ENCODE assay signal across 17 cellular contexts in the genomic region with DNA sequence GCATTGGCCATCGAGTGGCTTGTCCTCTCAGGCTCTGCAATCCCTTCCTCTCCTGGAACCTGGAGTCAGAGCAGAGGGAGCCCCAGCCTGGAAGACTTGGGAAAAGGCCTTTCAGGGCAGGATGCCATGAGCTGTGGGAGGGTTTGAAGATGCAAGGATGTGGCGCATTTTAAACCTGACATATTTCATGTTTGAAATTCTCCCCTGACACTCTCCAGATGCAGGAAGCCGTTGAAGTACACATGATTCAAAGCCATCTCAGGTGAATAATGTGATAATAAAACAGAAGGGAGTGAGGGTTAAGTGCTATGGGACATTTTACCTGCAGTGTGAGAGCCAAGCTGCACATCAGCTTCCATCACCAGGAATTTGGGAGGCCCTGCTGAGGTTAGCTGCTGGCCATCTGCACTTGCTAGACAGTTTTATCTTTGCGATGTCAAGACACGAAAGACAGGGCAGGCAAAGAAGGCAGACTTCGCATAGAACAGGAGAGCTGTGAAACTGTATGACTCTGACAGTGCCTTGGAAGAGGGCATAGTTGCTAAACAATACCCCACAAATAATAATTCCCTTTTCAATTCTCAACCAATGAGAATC.
DNase-seq lines count a peak whose midpoint lies in the region; ATAC-seq and TF ChIP-seq lines count a peak whose summit lies in the region.
"Had no signal": no experiment of that assay in that cellular context is flagged by ENCODE, and none has a peak within 500 bp of the region (broad histone marks: within the 10 kb centered on the region; RNA-seq: fewer than 3 reads in every experiment).

No MANE protein-coding gene starts in this region.

- no peaks in the 10 kb centered on the region for H3K9me3 ChIP-seq in SK-N-SH
- H3K9me3 ChIP-seq in esophagus muscularis mucosa = no peaks in the 10 kb centered on the region
- no peaks in the 10 kb centered on the region for H3K9me3 ChIP-seq in upper lobe of right lung
- H3K9me3 ChIP-seq: BLaER1, Caco-2 had no signal

- H3K36me3 Mint-ChIP-seq in mesothelial cell of epicardium = no peaks in the 10 kb centered on the region
- no peaks in the 10 kb centered on the region for H3K36me3 Mint-ChIP-seq in immature natural killer cell
- H3K36me3 Mint-ChIP-seq: CD8-positive, alpha-beta memory T cell had no signal

- H3K9ac ChIP-seq in SK-N-SH = no peak overlapping the region
- H3K9ac ChIP-seq: BLaER1 had no signal

- 59% methylated on average over 5 of the region's 6 CpGs for WGBS in SK-N-SH (ENCODE audit: low lambda C conversion rate)
- 58% methylated on average over 5 of the region's 6 CpGs for WGBS in esophagus muscularis mucosa

- no peak for TF ChIP-seq POLR2A in esophagus muscularis mucosa (IDR thresholded peaks at IDR 0.05; ENCODE audit: low read depth)

- no peaks in the 10 kb centered on the region for H4K20me1 ChIP-seq in SK-N-SH (ENCODE audit: insufficient read depth)
- H4K20me1 ChIP-seq: BLaER1 had no signal

- ATAC-seq in SK-N-SH treated with all-trans-retinoic acid at 6 μM for 48 hours = no peak
- ATAC-seq in upper lobe of right lung = no peak
- no peak for ATAC-seq in GM19397 (IDR thresholded peaks at IDR 0.05; ENCODE audit: unreplicated experiment)
- ATAC-seq: GM23338 had no signal

- H3F3A ChIP-seq in SK-N-SH (replicated peaks; ENCODE audit: insufficient read depth) = no peaks in the 10 kb centered on the region

- no peak for TF ChIP-seq RAD21 in SK-N-SH (IDR thresholded peaks at IDR 0.05; ENCODE audit: low read length)

- intact Hi-C loops in esophagus muscularis mucosa (cut with DNase I) (no loop called here), upper lobe of right lung (cut with DNase I) (no loop called here)

- CTCF ChIA-PET in SK-N-SH (lab: Yijun Ruan, JAX) = interaction anchor here (0.8 to 1.6 kb wide), 2 partner anchors 58 to 116 kb away, joined by 4 read pairs; no protein-coding TSS in a partner anchor

- DNase-seq in SK-N-SH (no peak), esophagus muscularis mucosa (ENCODE audit: extremely low spot score) (peak; percentile 88), mesothelial cell of epicardium (ENCODE audit: low spot score in 2 of 2, unreplicated experiment in 2 of 2) (no peak), upper lobe of right lung (no peak), immature natural killer cell (no peak)
- DNase-seq: AML-193; Caco-2; CD8-positive, alpha-beta memory T cell; DND-41; GF-D8; H7 had no signal

- H2AFZ ChIP-seq in SK-N-SH (ENCODE audit: low read depth) = no peak overlapping the region
- H2AFZ ChIP-seq: GM23338 had no signal

- no peaks in the 10 kb centered on the region for H3K79me2 ChIP-seq in SK-N-SH (ENCODE audit: insufficient read depth)

- peaks cover 5 to 23% of the 10 kb centered on the region in 2 experiments; a peak in 2 of 4 replicates for H3K4me1 ChIP-seq in SK-N-SH (ENCODE audit: control insufficient read depth in 1 of 2, insufficient read depth in 2 of 2, low read depth in 1 of 2, low read length in 1 of 2)
- no peaks in the 10 kb centered on the region for H3K4me1 ChIP-seq in esophagus muscularis mucosa
- no peaks in the 10 kb centered on the region for H3K4me1 ChIP-seq in upper lobe of right lung
- H3K4me1 ChIP-seq: BLaER1, Caco-2 had no signal

- H3K27me3 ChIP-seq in SK-N-SH (ENCODE audit: insufficient read depth) (no peaks in the 10 kb centered on the region), esophagus muscularis mucosa (no peaks in the 10 kb centered on the region), upper lobe of right lung (no peaks in the 10 kb centered on the region)
- H3K27me3 ChIP-seq: BLaER1 had no signal

- H3K4me1 Mint-ChIP-seq in mesothelial cell of epicardium (peaks cover 10% of the 10 kb centered on the region), immature natural killer cell (no peaks in the 10 kb centered on the region)
- H3K4me1 Mint-ChIP-seq: CD8-positive, alpha-beta memory T cell; GM23338 had no signal

- no peak overlapping the region; the same call in 1 of the 2 replicates for H3K4me2 ChIP-seq in SK-N-SH
- H3K4me2 ChIP-seq: BLaER1, GM23338 had no signal

- POLR2A ChIA-PET in SK-N-SH (lab: Yijun Ruan, JAX) = no interaction called here

- H3K27ac ChIP-seq in SK-N-SH (ENCODE audit: low read depth in 2 of 2, low read length in 1 of 2) (no peak overlapping the region; a peak in 1 of 4 replicates), esophagus muscularis mucosa (replicated peaks in 1 of 4) (no peak overlapping the region), upper lobe of right lung (no peak overlapping the region)
- H3K27ac ChIP-seq: 22Rv1, BLaER1, HL-60 had no signal

- H3K9me3 Mint-ChIP-seq in mesothelial cell of epicardium (no peaks in the 10 kb centered on the region), immature natural killer cell (peaks cover 0 to 2% (median 0%) of the 10 kb centered on the region in 6 donors)

- peak overlapping the region; percentile 54 for H3K27ac Mint-ChIP-seq in mesothelial cell of epicardium
- H3K27ac Mint-ChIP-seq in immature natural killer cell = no peak overlapping the region
- H3K27ac Mint-ChIP-seq: CD8-positive, alpha-beta memory T cell; GM23338 had no signal

- H3K4me3 ChIP-seq in SK-N-SH (ENCODE audit: low read depth in 2 of 2, low read length in 1 of 2) (no peak overlapping the region), esophagus muscularis mucosa (no peak overlapping the region), upper lobe of right lung (no peak overlapping the region)
- H3K4me3 ChIP-seq: BLaER1, GM23338 had no signal

- TF ChIP-seq CTCF in SK-N-SH (IDR thresholded peaks at IDR 0.05) = no peak
- TF ChIP-seq CTCF in esophagus muscularis mucosa (IDR thresholded peaks at IDR 0.05) = no peak
- no peak for TF ChIP-seq CTCF in mesothelial cell of epicardium (IDR thresholded peaks at IDR 0.05; ENCODE audit: unreplicated experiment)
- no peak for TF ChIP-seq CTCF in upper lobe of right lung (IDR thresholded peaks at IDR 0.05)

- no peaks in the 10 kb centered on the region for H3K36me3 ChIP-seq in SK-N-SH (replicated peaks in 1 of 2; ENCODE audit: control insufficient read depth in 1 of 2, insufficient read depth in 2 of 2, low read length in 1 of 2)
- no peaks in the 10 kb centered on the region for H3K36me3 ChIP-seq in esophagus muscularis mucosa
- no peaks in the 10 kb centered on the region for H3K36me3 ChIP-seq in upper lobe of right lung
- H3K36me3 ChIP-seq: BLaER1 had no signal

- H3K27me3 Mint-ChIP-seq in mesothelial cell of epicardium (ENCODE audit: low read depth) (peaks cover 14% of the 10 kb centered on the region), immature natural killer cell (ENCODE audit: low read depth in 3 of 3) (peaks cover 2 to 10% (median 5%) of the 10 kb centered on the region in 3 donors)

- no peaks in the 10 kb centered on the region for H3K9me2 ChIP-seq in SK-N-SH

- TF ChIP-seq EP300 in SK-N-SH (IDR thresholded peaks at IDR 0.05; ENCODE audit: borderline replicate concordance in 1 of 2, low read depth in 1 of 2, low read length in 1 of 2) (no peak), esophagus muscularis mucosa (IDR thresholded peaks at IDR 0.05) (no peak)

- H3K4me3 Mint-ChIP-seq in mesothelial cell of epicardium (no peak overlapping the region), immature natural killer cell (no peak overlapping the region)
- H3K4me3 Mint-ChIP-seq: CD8-positive, alpha-beta memory T cell; GM23338 had no signal

TF ChIP-seq in SK-N-SH, 30 proteins besides CTCF, POLR2A, EP300 and RAD21:
- TF ChIP-seq GATA2 (CRISPR knock-in tag; IDR thresholded peaks at IDR 0.05) = peak; percentile 19; the same call in 1 of the 2 replicates
- TF ChIP-seq SMC3 (IDR thresholded peaks at IDR 0.05; ENCODE audit: low read depth, low read length) = no peak
- no peak for TF ChIP-seq MEF2A (IDR thresholded peaks at IDR 0.05; ENCODE audit: borderline replicate concordance, low read depth)

TF ChIP-seq in SK-N-SH treated with all-trans-retinoic acid at 6 μM for 48 hours, 23 proteins besides CTCF, POLR2A, EP300 and RAD21:
- TF ChIP-seq BACH2 (CRISPR knock-in tag; IDR thresholded peaks at IDR 0.05; ENCODE audit: borderline replicate concordance) = no peak
